ENCODE assay signal across 1 cellular context in genomic region chr3:129663045-129663446, GRCh38.
TF ChIP-seq lines count a peak whose summit lies in the region.

No MANE protein-coding gene starts in this region.

TF ChIP-seq in A549, 52 proteins besides CTCF, POLR2A, EP300 and RAD21 (continued from another document):
- TF ChIP-seq KDM5A (IDR thresholded peaks at IDR 0.05) (no peak), ATOH8 (CRISPR knock-in tag; IDR thresholded peaks at IDR 0.05; ENCODE audit: low read depth) (no peak), JUNB (IDR thresholded peaks at IDR 0.05) (peak; percentile 61), MAFK (IDR thresholded peaks at IDR 0.05; ENCODE audit: partially characterized antibody) (no peak), HMGXB4 (CRISPR knock-in tag; IDR thresholded peaks at IDR 0.05; ENCODE audit: borderline replicate concordance) (no peak), RNF2 (IDR thresholded peaks at IDR 0.05; ENCODE audit: borderline replicate concordance, low read depth) (no peak), CHD4 (IDR thresholded peaks at IDR 0.05; ENCODE audit: borderline replicate concordance) (no peak), HOXB5 (CRISPR knock-in tag; IDR thresholded peaks at IDR 0.05) (peak; percentile 91), MYC (IDR thresholded peaks at IDR 0.05; ENCODE audit: borderline replicate concordance, low read length) (no peak), CEBPB (IDR thresholded peaks at IDR 0.05) (peak in 1 of 2 experiments; percentile 39; a peak in 1 of 4 replicates), HOXB13 (CRISPR knock-in tag; IDR thresholded peaks at IDR 0.05; ENCODE audit: low read depth) (no peak), SMC3 (IDR thresholded peaks at IDR 0.05) (peak; percentile 26; the same call in 1 of the 3 replicates), HDAC2 (IDR thresholded peaks at IDR 0.05) (no peak), HEYL (CRISPR knock-in tag; IDR thresholded peaks at IDR 0.05) (no peak), HOXA7 (CRISPR knock-in tag; IDR thresholded peaks at IDR 0.05) (no peak), ZC3H11A (IDR thresholded peaks at IDR 0.05) (no peak), TFCP2L1 (CRISPR knock-in tag; IDR thresholded peaks at IDR 0.05) (no peak), CHD2 (IDR thresholded peaks at IDR 0.05; ENCODE audit: low read length, partially characterized antibody) (no peak), NPAS2 (CRISPR knock-in tag; IDR thresholded peaks at IDR 0.05; ENCODE audit: borderline replicate concordance) (no peak), NFE2L2 (conservative IDR thresholded peaks at IDR 0.05; ENCODE audit: low read length) (no peak), FOXS1 (CRISPR knock-in tag; IDR thresholded peaks at IDR 0.05) (no peak), ESRRA (IDR thresholded peaks at IDR 0.05; ENCODE audit: borderline replicate concordance, low read length) (no peak), USF2 (IDR thresholded peaks at IDR 0.05) (no peak), POLR2AphosphoS2 (conservative IDR thresholded peaks at IDR 0.05; ENCODE audit: low read length) (no peak), RCOR1 (IDR thresholded peaks at IDR 0.05; ENCODE audit: low read depth, low read length) (no peak), CBX2 (IDR thresholded peaks at IDR 0.05; ENCODE audit: borderline replicate concordance, low read depth) (no peak), EHF (CRISPR knock-in tag; IDR thresholded peaks at IDR 0.05) (no peak), FOSL2 (IDR thresholded peaks at IDR 0.05) (no peak), FOSL2 (CRISPR knock-in tag; IDR thresholded peaks at IDR 0.05) (peak; percentile 77), JUN (IDR thresholded peaks at IDR 0.05) (peak; percentile 49 to 68; a peak in 3 of 5 replicates), RARB (CRISPR knock-in tag; IDR thresholded peaks at IDR 0.05) (no peak), EHMT2 (IDR thresholded peaks at IDR 0.05; ENCODE audit: low read depth) (no peak), PHF8 (IDR thresholded peaks at IDR 0.05; ENCODE audit: borderline replicate concordance, low read depth) (no peak), RFX5 (IDR thresholded peaks at IDR 0.05) (no peak), KDM1A (IDR thresholded peaks at IDR 0.05; ENCODE audit: low read depth) (no peak), MAZ (IDR thresholded peaks at IDR 0.05; ENCODE audit: borderline replicate concordance, low read depth, low read length) (no peak), GATA3 (IDR thresholded peaks at IDR 0.05; ENCODE audit: borderline replicate concordance) (peak; percentile 92), NR3C1 (IDR thresholded peaks at IDR 0.05) (no peak), MAX (IDR thresholded peaks at IDR 0.05) (peak; percentile 39; the same call in 1 of the 2 replicates), TP53 (CRISPR knock-in tag; IDR thresholded peaks at IDR 0.05) (no peak)
- TF ChIP-seq, protein P1, sequence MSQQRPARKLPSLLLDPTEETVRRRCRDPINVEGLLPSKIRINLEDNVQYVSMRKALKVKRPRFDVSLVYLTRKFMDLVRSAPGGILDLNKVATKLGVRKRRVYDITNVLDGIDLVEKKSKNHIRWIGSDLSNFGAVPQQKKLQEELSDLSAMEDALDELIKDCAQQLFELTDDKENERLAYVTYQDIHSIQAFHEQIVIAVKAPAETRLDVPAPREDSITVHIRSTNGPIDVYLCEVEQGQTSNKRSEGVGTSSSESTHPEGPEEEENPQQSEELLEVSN (IDR thresholded peaks at IDR 0.05; ENCODE audit: borderline replicate concordance, low read depth), result no peak
- TF ChIP-seq, protein P2, sequence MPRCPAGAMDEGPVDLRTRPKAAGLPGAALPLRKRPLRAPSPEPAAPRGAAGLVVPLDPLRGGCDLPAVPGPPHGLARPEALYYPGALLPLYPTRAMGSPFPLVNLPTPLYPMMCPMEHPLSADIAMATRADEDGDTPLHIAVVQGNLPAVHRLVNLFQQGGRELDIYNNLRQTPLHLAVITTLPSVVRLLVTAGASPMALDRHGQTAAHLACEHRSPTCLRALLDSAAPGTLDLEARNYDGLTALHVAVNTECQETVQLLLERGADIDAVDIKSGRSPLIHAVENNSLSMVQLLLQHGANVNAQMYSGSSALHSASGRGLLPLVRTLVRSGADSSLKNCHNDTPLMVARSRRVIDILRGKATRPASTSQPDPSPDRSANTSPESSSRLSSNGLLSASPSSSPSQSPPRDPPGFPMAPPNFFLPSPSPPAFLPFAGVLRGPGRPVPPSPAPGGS (IDR thresholded peaks at IDR 0.05), result 0 out of 3 replicates have a peak, but pooled peaks have one; percentile 41
